Comparison of ENCODE assay signal across 22 cellular contexts in the genomic region with DNA sequence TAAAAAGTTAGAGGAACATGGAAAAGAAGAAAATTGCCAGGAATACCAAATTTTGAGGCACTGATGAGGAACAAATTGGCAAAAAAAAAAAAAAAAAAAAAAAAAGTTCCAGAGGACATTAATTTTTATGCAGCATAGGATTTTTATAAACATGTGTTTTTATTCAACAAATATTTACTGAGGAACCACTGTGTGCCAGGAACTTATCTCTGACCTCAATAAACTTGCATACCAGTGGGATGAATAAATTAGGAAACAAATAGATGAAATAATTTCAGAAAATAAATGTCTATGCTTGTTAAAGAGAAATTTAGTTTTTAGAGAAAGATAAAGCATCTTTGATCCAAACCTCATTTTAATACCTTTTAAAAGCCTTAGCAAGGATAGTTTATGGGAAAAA.
"Had no signal": no experiment of that assay in that cellular context is flagged by ENCODE, and none has a peak within 500 bp of the region (broad histone marks: within the 10 kb centered on the region; RNA-seq: fewer than 3 reads in every experiment).

No MANE protein-coding gene starts in this region.

- H3K27ac ChIP-seq: gastroesophageal sphincter, left ventricle myocardium inferior, parathyroid adenoma, prostate gland, right lobe of liver, spleen, testis, tibial nerve had no signal

- H3K9me3 ChIP-seq: prostate gland, right lobe of liver, testis had no signal

- ATAC-seq: gastroesophageal sphincter; right lobe of liver; stimulated activated memory B cell treated with anti-CD40 and anti-IgM and Interleukin-4, amounts not matched to agents 10 μg/mL and 1 μg/mL and 100 μg/mL, for 72 hours; stimulated activated naive CD8-positive, alpha-beta T cell treated with anti-CD3 and anti-CD28 coated beads, Interleukin-15, amount 100 ng/mL, for 72 hours had no signal

- H3K4me3 ChIP-seq: gastroesophageal sphincter, left ventricle myocardium inferior, lung, prostate gland, right lobe of liver, spleen, testis, tibial nerve had no signal

- FAIRE-seq: colon, keratinocyte had no signal

- H3K4me1 ChIP-seq: gastroesophageal sphincter, parathyroid adenoma, prostate gland, right lobe of liver, spleen, testis, tibial nerve had no signal

- DNase-seq: cerebellar nuclear complex; foreskin fibroblast; glutamatergic neuron; immature natural killer cell; left ventricle myocardium inferior; mesenchymal stem cell; naive B cell; right lobe of liver; spleen; stimulated activated CD4-positive, alpha-beta T cell treated with anti-CD3 and anti-CD28 coated beads, Interleukin-15, amount 100 ng/mL, for 24 hours; stimulated activated CD4-positive, alpha-beta T cell treated with anti-CD3 and anti-CD28 coated beads, Interleukin-1b, Interleukin-23, amount 100 ng/mL, for 48 hours; stimulated activated CD4-positive, alpha-beta T cell treated with anti-CD3 and anti-CD28 coated beads, Interleukin-4, amount 100 ng/mL, for 24 hours; stimulated activated naive CD8-positive, alpha-beta T cell treated with anti-CD3 and anti-CD28 coated beads, Interleukin-15, amount 100 ng/mL, for 72 hours; testis had no signal
